ENCODE assay signal across 14 cellular contexts in genomic region chr13:94382960-94383359, GRCh38.
A peak's percentile ranks its signal among the peaks of the same experiment; 100 is the strongest.
DNase-seq lines count a peak whose midpoint lies in the region; ATAC-seq and TF ChIP-seq lines count a peak whose summit lies in the region.
"Had no signal": no experiment of that assay in that cellular context is flagged by ENCODE, and none has a peak within 500 bp of the region (broad histone marks: within the 10 kb centered on the region; RNA-seq: fewer than 3 reads in every experiment).

No MANE protein-coding gene starts in this region.

- no peak for TF ChIP-seq POLR2A in heart left ventricle (IDR thresholded peaks at IDR 0.05)

- H3K36me3 Mint-ChIP-seq in nephron progenitor cell (ENCODE audit: low read depth) = peaks cover 26% of the 10 kb centered on the region
- H3K36me3 Mint-ChIP-seq: CD14-positive monocyte had no signal

- H3K36me3 ChIP-seq in heart left ventricle = no peaks in the 10 kb centered on the region
- no peaks in the 10 kb centered on the region for H3K36me3 ChIP-seq in psoas muscle (ENCODE audit: insufficient read depth in 1 of 2, low read depth in 1 of 2)
- H3K36me3 ChIP-seq: HAP-1 had no signal

- WGBS in heart left ventricle, 4 donors = 61 to 79% (median 64%) methylated on average over 5 of the region's 5 CpGs
- WGBS in psoas muscle, 3 donors = 27 to 48% (median 29%) methylated on average over 5 of the region's 5 CpGs

- TF ChIP-seq CTCF in heart left ventricle (IDR thresholded peaks at IDR 0.05) = no peak
- no peak for TF ChIP-seq CTCF in nephron progenitor cell (IDR thresholded peaks at IDR 0.05)
- no peak for TF ChIP-seq CTCF in psoas muscle (IDR thresholded peaks at IDR 0.05)

- H3K9me3 Mint-ChIP-seq in nephron progenitor cell = peaks cover 1% of the 10 kb centered on the region

- H3K27me3 ChIP-seq in heart left ventricle = no peaks in the 10 kb centered on the region
- H3K27me3 ChIP-seq in psoas muscle (ENCODE audit: insufficient read depth in 3 of 3, low read length in 2 of 3) = no peaks in the 10 kb centered on the region

- H3K4me1 Mint-ChIP-seq in nephron progenitor cell = peaks cover 21% of the 10 kb centered on the region
- H3K4me1 Mint-ChIP-seq: CD14-positive monocyte had no signal

- H3K9me3 ChIP-seq in heart left ventricle (no peaks in the 10 kb centered on the region), psoas muscle (no peaks in the 10 kb centered on the region)
- H3K9me3 ChIP-seq: HAP-1 had no signal

- no peak overlapping the region for H3K27ac ChIP-seq in heart left ventricle
- H3K27ac ChIP-seq in psoas muscle = no peak overlapping the region
- H3K27ac ChIP-seq: 22Rv1 had no signal

- intact Hi-C loops in heart left ventricle (cut with DNase I) (no loop called here), psoas muscle (cut with DNase I) (no loop called here)

- ATAC-seq in heart left ventricle = peak in 3 of 4 donors; percentile 29 to 60 (median 37)
- ATAC-seq in psoas muscle = no peak
- ATAC-seq: HepG2 had no signal

- H3K27me3 Mint-ChIP-seq in nephron progenitor cell (ENCODE audit: low read depth, poor library complexity) = no peaks in the 10 kb centered on the region

- H3K4me3 ChIP-seq in heart left ventricle (no peak overlapping the region), psoas muscle (no peak overlapping the region)
- H3K4me3 ChIP-seq: HAP-1 had no signal

- H3K27ac Mint-ChIP-seq in nephron progenitor cell = peak overlapping the region; percentile 31

- DNase-seq in DMS79 treated with DMSO at 0.1 percent for 48 hours (lab: John Stamatoyannopoulos, UW) (peak; percentile 71), DMS79 (lab: John Stamatoyannopoulos, UW) (no peak), NCI-H69 (lab: John Stamatoyannopoulos, UW) (peak; percentile 65), heart left ventricle (peak in 1 of 5 donors; percentile 53), nephron progenitor cell (no peak), inferior parietal cortex (ENCODE audit: extremely low spot score) (no peak), psoas muscle (no peak), T-helper 1 cell (no peak)
- DNase-seq: DMS 273 treated with DMSO at 0.1 percent for 48 hours, EL had no signal

- H3K4me1 ChIP-seq in heart left ventricle (peaks cover 0 to 19% (median 2%) of the 10 kb centered on the region in 12 donors), psoas muscle (no peaks in the 10 kb centered on the region)
- H3K4me1 ChIP-seq: HAP-1 had no signal

- no peak overlapping the region for H3K4me3 Mint-ChIP-seq in nephron progenitor cell
- H3K4me3 Mint-ChIP-seq: CD14-positive monocyte had no signal

Comparison
In these comparisons a context has a peak if more than half of its experiments do, and no peak if none do; other contexts are left out.
1. DNase-seq: peak in DMS79 treated with DMSO at 0.1 percent for 48 hours (single experiment) and NCI-H69 (single experiment); none in DMS79 (single experiment), nephron progenitor cell (single experiment), inferior parietal cortex (single experiment), psoas muscle (0 of 2) and T-helper 1 cell (0 of 5).
2. ATAC-seq: peak in heart left ventricle (3 of 4); none in psoas muscle (0 of 4).